ENCODE assay signal across 8 cellular contexts in genomic region chr22:29580200-29580810, GRCh38. TPM values are rescaled to one million over a fixed set of nuclear protein-coding genes. Genes with fewer than 3 reads are reported as not detected.
DNase-seq lines count a peak whose midpoint lies in the region; ATAC-seq and TF ChIP-seq lines count a peak whose summit lies in the region.

No MANE protein-coding gene starts in this region.

- in situ Hi-C loops in GM13976 (cut with MboI; ENCODE audit: low sequenced_read_pairs, unreplicated experiment), result no loop called here

- H3K9me3 Mint-ChIP-seq in MCF 10A (ENCODE audit: unreplicated experiment), result no peaks in the 10 kb centered on the region

- peak; percentile 65 for DNase-seq in GM13976 (ENCODE audit: low spot score)
- no peak for DNase-seq in Jurkat, Clone E6-1 (ENCODE audit: low read depth, low spot score)
- DNase-seq in MCF 10A (ENCODE audit: unreplicated experiment), result no peak
- no peak for DNase-seq in NCI-H1694 (lab: John Stamatoyannopoulos, UW)
- no peak for DNase-seq in NCI-H774 (lab: John Stamatoyannopoulos, UW)

- H3K4me3 Mint-ChIP-seq in MCF 10A (ENCODE audit: unreplicated experiment), result peak overlapping the region; percentile 85

- POLR2A ChIA-PET in MCF 10A (lab: Yijun Ruan, JAX), result interaction anchor here (0.6 to 1.2 kb wide), 4 partner anchors 9 to 45 kb away, joined by 3 to 7 read pairs (median 4); partner anchors contain the start of gene THOC5

- TF ChIP-seq CTCF in GM13976 (IDR thresholded peaks at IDR 0.05; ENCODE audit: borderline replicate concordance, control extremely low read depth, extremely low read depth, insufficient read depth, missing control alignments) (no peak), MCF 10A (IDR thresholded peaks at IDR 0.05; ENCODE audit: unreplicated experiment) (no peak), liver (IDR thresholded peaks at IDR 0.05; ENCODE audit: low read depth, low read length, missing input control) (no peak)

- no peaks in the 10 kb centered on the region for H3K27me3 Mint-ChIP-seq in MCF 10A (ENCODE audit: insufficient read depth, unreplicated experiment)

- intact Hi-C loops in MCF 10A (cut with micrococcal nuclease), result no loop called here

- CTCF ChIA-PET in MCF 10A (lab: Yijun Ruan, JAX), result no interaction called here

- no peak for ATAC-seq in GM19452 (IDR thresholded peaks at IDR 0.05; ENCODE audit: unreplicated experiment)

- peak overlapping the region; percentile 79 for H3K27ac Mint-ChIP-seq in MCF 10A (ENCODE audit: low read depth, unreplicated experiment)

- H3K4me3 ChIP-seq in Jurkat, Clone E6-1 (ENCODE audit: low read length), result peak overlapping the region; percentile 95
- peak overlapping the region; percentile 52 to 98 (median 89) for H3K4me3 ChIP-seq in liver (ENCODE audit: low read depth in 1 of 3, low read length in 3 of 3)
- peak overlapping the region; percentile 81 for H3K4me3 ChIP-seq in thymus (ENCODE audit: low read length)

- no TSS peak for BruUV-seq in MCF 10A (replicated peaks; lab: Mats Ljungman, UMichigan)

- H3K4me1 ChIP-seq in liver (ENCODE audit: control insufficient read depth in 4 of 4, insufficient read depth in 4 of 4, low read length in 3 of 4) (peaks cover 8 to 23% (median 18%) of the 10 kb centered on the region in 4 donors), thymus (ENCODE audit: control insufficient read depth, insufficient read depth, low read length) (peaks cover 18% of the 10 kb centered on the region)

- peak overlapping the region; percentile 87 for H3K27ac ChIP-seq in liver (ENCODE audit: low read depth in 1 of 2, low read length in 2 of 2)
- peak overlapping the region; percentile 53 for H3K27ac ChIP-seq in thymus (ENCODE audit: low read depth)

- H3K9me3 ChIP-seq in liver (ENCODE audit: control insufficient read depth in 4 of 4, low read length in 3 of 4) (no peaks in the 10 kb centered on the region), thymus (ENCODE audit: control insufficient read depth) (no peaks in the 10 kb centered on the region)

- TF ChIP-seq RAD21 in liver (IDR thresholded peaks at IDR 0.05), result no peak

- H3K36me3 ChIP-seq in liver (ENCODE audit: control insufficient read depth in 4 of 4, insufficient read depth in 3 of 4, low read depth in 1 of 4, low read length in 3 of 4), result no peaks in the 10 kb centered on the region
- H3K36me3 ChIP-seq in thymus (ENCODE audit: control insufficient read depth, insufficient read depth), result no peaks in the 10 kb centered on the region

- H3K36me3 Mint-ChIP-seq in MCF 10A (ENCODE audit: insufficient read depth, unreplicated experiment), result no peaks in the 10 kb centered on the region

- peak overlapping the region in 1 of 2 donors; percentile 90 for H3K9ac ChIP-seq in liver (ENCODE audit: low read depth in 1 of 2, low read length in 2 of 2)

- peaks cover 5% of the 10 kb centered on the region for H3K4me1 Mint-ChIP-seq in MCF 10A (ENCODE audit: insufficient read depth, unreplicated experiment)

- H3K27me3 ChIP-seq in liver (ENCODE audit: control insufficient read depth in 4 of 4, insufficient read depth in 4 of 4, low read length in 3 of 4), result no peaks in the 10 kb centered on the region
- H3K27me3 ChIP-seq in thymus (ENCODE audit: control insufficient read depth, insufficient read depth), result no peaks in the 10 kb centered on the region

- 14% methylated on average over 8 of the region's 8 CpGs for WGBS in liver
- WGBS in thymus, result 57% methylated on average over 8 of the region's 8 CpGs

TF ChIP-seq in liver, 16 proteins besides CTCF, POLR2A, EP300 and RAD21:
- TF ChIP-seq EGR1 (IDR thresholded peaks at IDR 0.05; ENCODE audit: low read depth in 2 of 2), result no peak
- no peak for TF ChIP-seq TAF1 (conservative IDR thresholded peaks at IDR 0.05)
- peak; percentile 90 to 91 for TF ChIP-seq HNF4A (conservative IDR thresholded peaks at IDR 0.05)
- peak; percentile 96 for TF ChIP-seq MAX (IDR thresholded peaks at IDR 0.05)
- TF ChIP-seq SP1 (IDR thresholded peaks at IDR 0.05), result peak; percentile 94
- peak; percentile 80 for TF ChIP-seq HNF4G (IDR thresholded peaks at IDR 0.05)
- no peak for TF ChIP-seq ATF3 (IDR thresholded peaks at IDR 0.05)
- no peak for TF ChIP-seq FOXA2 (IDR thresholded peaks at IDR 0.05)
- TF ChIP-seq JUND (IDR thresholded peaks at IDR 0.05), result no peak
- TF ChIP-seq RXRA (IDR thresholded peaks at IDR 0.05), result peak; percentile 63 to 77
- no peak for TF ChIP-seq GABPA (IDR thresholded peaks at IDR 0.05 in 1 of 2, conservative IDR thresholded peaks at IDR 0.05 in 1 of 2)
- no peak for TF ChIP-seq FOXA1 (IDR thresholded peaks at IDR 0.05)
- no peak for TF ChIP-seq ZBTB33 (IDR thresholded peaks at IDR 0.05)
- TF ChIP-seq YY1 (IDR thresholded peaks at IDR 0.05), result peak; percentile 83
- TF ChIP-seq REST (IDR thresholded peaks at IDR 0.05), result no peak
- no peak for TF ChIP-seq NR2F2 (IDR thresholded peaks at IDR 0.05)

RNA-seq across cellular contexts. Expression of gene NIPSNAP1, which starts 0.6 kb away (rescaled TPM):
- polyA plus RNA-seq in Jurkat, Clone E6-1 (2012; ENCODE audit: insufficient read depth, insufficient read length), result 132 TPM
- total RNA-seq in MCF 10A (2022) (23.4 and 27.2 TPM in 2 replicates), liver (100 to 1,000 TPM; 114 to 125 TPM)
- polyA plus RNA-seq in liver (100 to 1,000 TPM; 134 to 145 TPM), thymus (30.9 TPM)

RNA-seq across cellular contexts. Expression of gene NF2, which starts 23.1 kb away (rescaled TPM):
- 15.1 TPM for polyA plus RNA-seq in Jurkat, Clone E6-1 (2012; ENCODE audit: insufficient read depth, insufficient read length)
- 92.4 and 98.3 TPM in 2 replicates for total RNA-seq in MCF 10A (2022)
- total RNA-seq in liver, result 10 to 100 TPM; 14.1 to 25.2 TPM
- polyA plus RNA-seq in liver, result 1 to 10 TPM; 6.2 to 8.4 TPM
- 7.0 TPM for polyA plus RNA-seq in thymus

RNA-seq across cellular contexts. Expression of gene THOC5, which starts 26.7 kb away (rescaled TPM):
- polyA plus RNA-seq in Jurkat, Clone E6-1 (2012; ENCODE audit: insufficient read depth, insufficient read length), result 88.6 TPM
- total RNA-seq in MCF 10A (2022), result 50.3 and 51.3 TPM in 2 replicates
- 10 to 100 TPM; 19.5 to 25.1 TPM for total RNA-seq in liver
- polyA plus RNA-seq in liver, result 1 to 10 TPM; 7.4 to 9.4 TPM
- 15.8 TPM for polyA plus RNA-seq in thymus
